Comparison of ENCODE assay signal across 8 cellular contexts in genomic region chr11:65416341-65417185, GRCh38. TPM values are rescaled to one million over a fixed set of nuclear protein-coding genes. Genes with fewer than 3 reads are reported as not detected.
A peak's percentile ranks its signal among the peaks of the same experiment; 100 is the strongest.
DNase-seq lines count a peak whose midpoint lies in the region; ATAC-seq and TF ChIP-seq lines count a peak whose summit lies in the region.

No MANE protein-coding gene starts in this region.

- ATAC-seq in GM18861 (IDR thresholded peaks at IDR 0.05; ENCODE audit: unreplicated experiment) (peak; percentile 23), RWPE2 (ENCODE audit: low read depth) (peak; percentile 33), foreskin keratinocyte (peak; percentile 32)

- TF ChIP-seq EP300 in Ishikawa (IDR thresholded peaks at IDR 0.05; ENCODE audit: borderline replicate concordance), result no peak

- no peaks in the 10 kb centered on the region for H3K36me3 ChIP-seq in RWPE2 (ENCODE audit: low read depth)

- TF ChIP-seq CTCF in AG09309 (IDR thresholded peaks at IDR 0.05; ENCODE audit: control insufficient read depth, insufficient read depth, low read depth, low read length, missing control alignments) (peak; percentile 96), RWPE2 (IDR thresholded peaks at IDR 0.05; ENCODE audit: poor library complexity, severe bottlenecking) (peak; percentile 97), foreskin keratinocyte (conservative IDR thresholded peaks at IDR 0.05) (peak; percentile 96)

- no peaks in the 10 kb centered on the region for H3K9me3 ChIP-seq in RWPE2 (ENCODE audit: severe bottlenecking)

- H3K27me3 ChIP-seq in RWPE2 (ENCODE audit: insufficient read depth, poor library complexity, severe bottlenecking), result no peaks in the 10 kb centered on the region
- H3K27me3 ChIP-seq in foreskin keratinocyte, result no peaks in the 10 kb centered on the region

- peak; percentile 94 for TF ChIP-seq RAD21 in Ishikawa (IDR thresholded peaks at IDR 0.05; ENCODE audit: low read depth)

- DNase-seq in AG09309 (ENCODE audit: low read depth), result peak; percentile 35
- DNase-seq in RWPE2 (ENCODE audit: low spot score), result peak; percentile 77
- DNase-seq in activated gamma-delta T cell treated with anti-CD3 and anti-CD28 coated beads, Interleukin-2, amount 50 U/mL, for 16 hours (ENCODE audit: low read depth), result peak; percentile 90
- DNase-seq in foreskin keratinocyte, result peak in 1 of 2 donors; percentile 42
- DNase-seq in nucleus accumbens (lab: John Stamatoyannopoulos, UW), result peak; percentile 41 to 97 (median 86)
- peak; percentile 94 for DNase-seq in superior temporal gyrus (ENCODE audit: extremely low spot score)

- H3K4me1 ChIP-seq in RWPE2 (ENCODE audit: insufficient read depth, poor library complexity, severe bottlenecking), result peaks cover 34% of the 10 kb centered on the region
- H3K4me1 ChIP-seq in foreskin keratinocyte, result peaks cover 26% of the 10 kb centered on the region

- H3K4me3 ChIP-seq in AG09309 (ENCODE audit: control insufficient read depth, low read depth, low read length) (peak overlapping the region; percentile 14), RWPE2 (ENCODE audit: severe bottlenecking) (no peak overlapping the region)

- peak overlapping the region; percentile 97 for H3K27ac ChIP-seq in RWPE2 (ENCODE audit: poor library complexity, severe bottlenecking)
- no peak overlapping the region for H3K27ac ChIP-seq in foreskin keratinocyte

TF ChIP-seq in Ishikawa, 13 proteins besides CTCF, POLR2A, EP300 and RAD21:
- TF ChIP-seq EGR1 (IDR thresholded peaks at IDR 0.05) (peak; percentile 83), TAF1 (IDR thresholded peaks at IDR 0.05; ENCODE audit: low read depth) (no peak), TEAD4 (IDR thresholded peaks at IDR 0.05) (peak; percentile 10; the same call in 1 of the 2 replicates), YY1 (IDR thresholded peaks at IDR 0.05; ENCODE audit: low read depth) (0 out of 2 replicates have a peak, but pooled peaks have one; percentile 21)
- TF ChIP-seq, protein P1, sequence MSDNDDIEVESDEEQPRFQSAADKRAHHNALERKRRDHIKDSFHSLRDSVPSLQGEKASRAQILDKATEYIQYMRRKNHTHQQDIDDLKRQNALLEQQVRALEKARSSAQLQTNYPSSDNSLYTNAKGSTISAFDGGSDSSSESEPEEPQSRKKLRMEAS (IDR thresholded peaks at IDR 0.05), result peak; percentile 37; the same call in 1 of the 2 replicates

RNA-seq across cellular contexts. Expression of gene NEAT1, which starts 6.0 kb away (rescaled TPM):
- total RNA-seq in foreskin keratinocyte, result 66.8 and 83.1 TPM in 2 replicates
- 100 and 119 TPM in 2 replicates for polyA plus RNA-seq in foreskin keratinocyte

RNA-seq across cellular contexts. Expression of gene FRMD8, which starts 30.1 kb away (rescaled TPM):
- total RNA-seq in foreskin keratinocyte, result 26.3 and 29.7 TPM in 2 replicates
- 16.0 and 17.0 TPM in 2 replicates for polyA plus RNA-seq in foreskin keratinocyte

RNA-seq across cellular contexts. Expression of gene SLC25A45, which starts 34.1 kb away (rescaled TPM):
- total RNA-seq in foreskin keratinocyte, result 0.25 and 0.58 TPM in 2 replicates
- polyA plus RNA-seq in foreskin keratinocyte, result 0.16 and 0.17 TPM in 2 replicates
